17 cellular contexts compared by ENCODE assay signal in the genomic region with DNA sequence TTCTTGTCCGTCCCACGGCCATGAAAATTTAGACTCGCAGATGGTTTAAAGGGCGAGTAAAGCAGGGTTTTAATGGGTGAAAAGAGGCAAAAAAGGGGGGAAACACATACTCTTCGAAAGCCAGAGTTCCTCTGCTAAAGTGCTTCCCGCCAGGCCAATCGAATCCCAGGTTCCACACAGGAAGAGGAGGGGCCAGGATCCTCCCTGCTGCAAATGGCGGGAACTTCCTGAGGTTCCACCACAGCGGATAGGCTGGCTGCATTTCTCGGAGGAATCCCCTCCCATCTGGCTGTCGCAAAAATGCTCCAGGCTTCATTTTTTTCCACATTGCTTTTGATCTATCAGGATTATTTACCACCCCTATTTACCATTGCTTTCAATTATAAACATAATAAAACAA.
DNase-seq lines count a peak whose midpoint lies in the region; ATAC-seq, FAIRE-seq and TF ChIP-seq lines count a peak whose summit lies in the region.
"Had no signal": no experiment of that assay in that cellular context is flagged by ENCODE, and none has a peak within 500 bp of the region (broad histone marks: within the 10 kb centered on the region; RNA-seq: fewer than 3 reads in every experiment).

No MANE protein-coding gene starts in this region.

- H2AFZ ChIP-seq in PC-9 (peak overlapping the region; percentile 79), neuronal stem cell (ENCODE audit: low read length) (peak overlapping the region; percentile 45), OCI-LY7 (ENCODE audit: low read length) (no peak overlapping the region)

- DNase-seq in H54 (ENCODE audit: insufficient read length, low spot score) (peak; percentile 51), NCI-H1436 treated with DMSO at 0.1 percent for 48 hours (lab: John Stamatoyannopoulos, UW) (peak; percentile 16), PC-9 (peak in 1 of 2 experiments; percentile 60), neuronal stem cell (ENCODE audit: low spot score) (no peak), OCI-LY7 (ENCODE audit: low spot score) (no peak), DMS53 (lab: John Stamatoyannopoulos, UW) (no peak)
- no peak for DNase-seq in CD4-positive, alpha-beta T cell
- DNase-seq: ACHN, C1 segment of cervical spinal cord, DND-41, H7, KBM-7, MV-4-11, NCI-H146, SHP77 treated with DMSO at 0.1 percent for 48 hours, T1000 had no signal

- H3K9me3 ChIP-seq in PC-9 (ENCODE audit: insufficient read depth, low read depth) (peaks cover 6% of the 10 kb centered on the region; the same call in 1 of the 2 replicates), neuronal stem cell (replicated peaks in 1 of 2; ENCODE audit: control insufficient read depth in 2 of 2, insufficient read depth in 1 of 2, low read depth in 1 of 2, low read length in 2 of 2) (no peaks in the 10 kb centered on the region), OCI-LY7 (ENCODE audit: low read length) (no peaks in the 10 kb centered on the region)
- H3K9me3 ChIP-seq in CD4-positive, alpha-beta T cell (ENCODE audit: control insufficient read depth, low read length): no peaks in the 10 kb centered on the region

- no peaks in the 10 kb centered on the region for H3K27me3 ChIP-seq in PC-9 (ENCODE audit: insufficient read depth, low read depth)
- no peaks in the 10 kb centered on the region for H3K27me3 ChIP-seq in neuronal stem cell (ENCODE audit: control insufficient read depth in 3 of 3, insufficient read depth in 3 of 3, low read depth in 1 of 3, low read length in 3 of 3)
- H3K27me3 ChIP-seq in CD4-positive, alpha-beta T cell (ENCODE audit: control insufficient read depth, insufficient read depth, low read length): no peaks in the 10 kb centered on the region

- H3K9ac ChIP-seq in neuronal stem cell (ENCODE audit: low read depth, low read length, poor library complexity): no peak overlapping the region

- H2BK5ac ChIP-seq in neuronal stem cell (ENCODE audit: low read length): no peak overlapping the region

- no peak overlapping the region for H2BK15ac ChIP-seq in neuronal stem cell (ENCODE audit: low read length)

- BruUV-seq in PC-9 (replicated peaks; lab: Mats Ljungman, UMichigan) (no TSS peak), OCI-LY7 (replicated peaks; lab: Mats Ljungman, UMichigan) (no TSS peak)

- H2AK5ac ChIP-seq in neuronal stem cell (ENCODE audit: low read depth, low read length): no peak overlapping the region

- H3K4ac ChIP-seq in neuronal stem cell (ENCODE audit: low read length): no peak overlapping the region

- no peak overlapping the region for H2BK12ac ChIP-seq in neuronal stem cell (ENCODE audit: low read length)

- no peak overlapping the region for H3K27ac Mint-ChIP-seq in CD4-positive, alpha-beta T cell

- intact Hi-C loops in PC-9 (cut with micrococcal nuclease; ENCODE audit: unreplicated experiment): no loop called here
- intact Hi-C loops in OCI-LY7 (cut with micrococcal nuclease; ENCODE audit: unreplicated experiment): no loop called here
- intact Hi-C loops in CD4-positive, alpha-beta T cell (cut with DNase I, micrococcal nuclease): no loop called here

- no peak for TF ChIP-seq CTCF in PC-9 (conservative IDR thresholded peaks at IDR 0.05)
- TF ChIP-seq CTCF in OCI-LY7 (conservative IDR thresholded peaks at IDR 0.05; ENCODE audit: low read length): no peak
- no peak for TF ChIP-seq CTCF in CD4-positive, alpha-beta T cell (IDR thresholded peaks at IDR 0.05)

- no peaks in the 10 kb centered on the region for H3K36me3 ChIP-seq in PC-9 (ENCODE audit: low read depth)
- no peaks in the 10 kb centered on the region for H3K36me3 ChIP-seq in neuronal stem cell (replicated peaks in 1 of 2; ENCODE audit: control insufficient read depth in 2 of 2, insufficient read depth in 2 of 2, low read length in 2 of 2)
- no peaks in the 10 kb centered on the region for H3K36me3 ChIP-seq in OCI-LY7 (ENCODE audit: insufficient read depth, low read length)

- H4K20me1 ChIP-seq in PC-9 (ENCODE audit: insufficient read depth) (no peaks in the 10 kb centered on the region), OCI-LY7 (ENCODE audit: insufficient read depth, low read length) (no peaks in the 10 kb centered on the region)

- no peaks in the 10 kb centered on the region for H3K79me1 ChIP-seq in neuronal stem cell (ENCODE audit: low read depth, low read length)

- H3K4me1 ChIP-seq in PC-9 (replicated peaks; ENCODE audit: insufficient read depth) (no peaks in the 10 kb centered on the region), neuronal stem cell (ENCODE audit: control insufficient read depth in 2 of 2, insufficient read depth in 1 of 2, low read depth in 1 of 2, low read length in 2 of 2) (no peaks in the 10 kb centered on the region), OCI-LY7 (ENCODE audit: insufficient read depth, low read length, poor library complexity, severe bottlenecking) (no peaks in the 10 kb centered on the region)

- H3K9me2 ChIP-seq in PC-9 (ENCODE audit: insufficient read depth) (no peaks in the 10 kb centered on the region), OCI-LY7 (ENCODE audit: insufficient read depth, low read length) (no peaks in the 10 kb centered on the region)

- no peak overlapping the region for H3K18ac ChIP-seq in neuronal stem cell (ENCODE audit: low read length)

- peak overlapping the region; percentile 59 for H3K4me2 ChIP-seq in PC-9
- H3K4me2 ChIP-seq in neuronal stem cell (ENCODE audit: insufficient read depth, low read length, poor library complexity, severe bottlenecking): no peak overlapping the region
- H3K4me2 ChIP-seq in OCI-LY7 (ENCODE audit: low read length): no peak overlapping the region

- FAIRE-seq in H54 (lab: Jason Lieb, UNC): peak; percentile 99
- FAIRE-seq: HepG2 had no signal

- H4K8ac ChIP-seq in neuronal stem cell (ENCODE audit: low read depth, low read length): no peak overlapping the region

- H3K27ac ChIP-seq in PC-9 (no peak overlapping the region), neuronal stem cell (replicated peaks; ENCODE audit: low read length) (no peak overlapping the region), OCI-LY7 (ENCODE audit: low read depth, low read length, poor library complexity, severe bottlenecking) (no peak overlapping the region)
- H3K27ac ChIP-seq in CD4-positive, alpha-beta T cell (ENCODE audit: low read depth, low read length): no peak overlapping the region

- H3K4me1 Mint-ChIP-seq in CD4-positive, alpha-beta T cell (ENCODE audit: low read depth): no peaks in the 10 kb centered on the region

- H3K79me2 ChIP-seq in PC-9 (ENCODE audit: low read depth): no peaks in the 10 kb centered on the region
- no peaks in the 10 kb centered on the region for H3K79me2 ChIP-seq in OCI-LY7 (ENCODE audit: insufficient read depth, low read depth, low read length)

- no peaks in the 10 kb centered on the region for H3K27me3 Mint-ChIP-seq in CD4-positive, alpha-beta T cell

- TF ChIP-seq POLR2A in H54 (IDR thresholded peaks at IDR 0.05; ENCODE audit: low read depth, low read length): no peak; the same call in 1 of the 2 replicates

- H3K4me3 ChIP-seq in PC-9: peak overlapping the region; percentile 56
- no peak overlapping the region for H3K4me3 ChIP-seq in neuronal stem cell (ENCODE audit: low read length in 2 of 2)
- H3K4me3 ChIP-seq in OCI-LY7 (ENCODE audit: low read depth, low read length, poor library complexity, severe bottlenecking): no peak overlapping the region

- no peak overlapping the region for H3K4me3 Mint-ChIP-seq in CD4-positive, alpha-beta T cell

- no CpG with 5 or more reads among the region's 11 CpGs for WGBS in neuronal stem cell (ENCODE audit: extremely low coverage in 2 of 2, insufficient read length in 2 of 2, insufficient replicate concordance in 1 of 2), 2 donors

- H2BK120ac ChIP-seq in neuronal stem cell (ENCODE audit: low read depth, low read length): no peak overlapping the region

- POLR2A ChIA-PET in PC-9 (lab: Charles Lee; ENCODE audit: unreplicated experiment): no interaction called here
- POLR2A ChIA-PET in OCI-LY7 (lab: Charles Lee): no interaction called here
- POLR2A ChIA-PET in CD4-positive, alpha-beta T cell (lab: Charles Lee): no interaction called here

- H3K36me3 Mint-ChIP-seq in CD4-positive, alpha-beta T cell (ENCODE audit: low read depth): no peaks in the 10 kb centered on the region

- ATAC-seq in CD4-positive, alpha-beta T cell (ENCODE audit: poor library complexity): no peak
- ATAC-seq: HepG2 had no signal

- H4K91ac ChIP-seq in neuronal stem cell (ENCODE audit: low read depth, low read length, poor library complexity): no peak overlapping the region

- no peak overlapping the region for H3K14ac ChIP-seq in neuronal stem cell (ENCODE audit: low read length)

- H3K9me3 Mint-ChIP-seq in CD4-positive, alpha-beta T cell: peaks cover 7% of the 10 kb centered on the region

- H3F3A ChIP-seq in PC-9 (ENCODE audit: insufficient read depth, low read depth): no peaks in the 10 kb centered on the region

- no peak overlapping the region for H3K23ac ChIP-seq in neuronal stem cell (ENCODE audit: low read depth, low read length, poor library complexity)

- CTCF ChIA-PET in PC-9 (lab: Charles Lee): no interaction called here
- CTCF ChIA-PET in OCI-LY7 (lab: Charles Lee; ENCODE audit: unreplicated experiment): no interaction called here
- CTCF ChIA-PET in CD4-positive, alpha-beta T cell (lab: Charles Lee): no interaction called here

Comparison
In these comparisons a context has a peak if more than half of its experiments do, and no peak if none do; other contexts are left out.
1. DNase-seq: peak in H54 (single experiment) and NCI-H1436 treated with DMSO at 0.1 percent for 48 hours (single experiment); none in neuronal stem cell (single experiment), OCI-LY7 (single experiment), CD4-positive, alpha-beta T cell (0 of 10) and DMS53 (single experiment).